18 cellular contexts compared by ENCODE assay signal in the genomic region with DNA sequence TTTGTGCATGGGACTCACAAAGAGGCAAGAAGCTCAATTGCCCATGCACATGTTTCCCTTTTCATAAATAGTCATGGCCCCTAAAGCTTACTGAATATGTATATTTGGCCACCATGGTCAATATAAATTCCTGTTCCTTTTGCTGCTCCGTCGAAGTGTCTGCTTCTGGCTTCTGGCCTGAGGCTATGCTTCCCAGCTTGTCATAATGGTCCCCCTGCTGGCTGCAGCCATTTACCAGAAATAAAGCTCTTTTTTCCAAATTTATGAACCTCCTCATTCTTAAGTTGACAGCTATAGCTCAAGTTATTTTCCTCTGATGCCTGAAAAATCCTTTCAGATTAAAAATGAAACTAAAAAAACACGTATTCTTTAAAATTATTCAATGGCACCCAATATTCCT.
DNase-seq lines count a peak whose midpoint lies in the region; ATAC-seq and TF ChIP-seq lines count a peak whose summit lies in the region.
"Had no signal": no experiment of that assay in that cellular context is flagged by ENCODE, and none has a peak within 500 bp of the region (broad histone marks: within the 10 kb centered on the region; RNA-seq: fewer than 3 reads in every experiment).

No MANE protein-coding gene starts in this region.

- peak overlapping the region; percentile 19; the same call in 1 of the 2 replicates for H3K4me3 ChIP-seq in SJCRH30
- H3K4me3 ChIP-seq in kidney epithelial cell (ENCODE audit: low read depth, low read length): no peak overlapping the region
- H3K4me3 ChIP-seq: Peyer's patch had no signal

- peak; percentile 70 for DNase-seq in DMS114 treated with DMSO at 0.1 percent for 48 hours (lab: John Stamatoyannopoulos, UW; ENCODE audit: unreplicated experiment)
- peak; percentile 15 for DNase-seq in HEK293T (ENCODE audit: extremely low spot score)
- DNase-seq in SJCRH30: peak; percentile 76 to 83
- DNase-seq in kidney epithelial cell (ENCODE audit: low read depth): no peak
- DNase-seq in stimulated activated naive CD8-positive, alpha-beta T cell treated with anti-CD3 and anti-CD28 coated beads, Interleukin-15, amount 100 ng/mL, for 72 hours: no peak
- DNase-seq in MV-4-11 (lab: John Stamatoyannopoulos, UW): no peak
- DNase-seq in germinal center (ENCODE audit: low spot score): no peak
- no peak for DNase-seq in LoVo (ENCODE audit: low spot score)
- DNase-seq: activated CD4-positive, alpha-beta T cell treated with anti-CD3 and anti-CD28 coated beads for 1 hour; activated gamma-delta T cell treated with Interleukin-2 at 50 U/mL for 16 hours; foreskin keratinocyte; H7; IMR-90; NCI-H1105; NCI-H446; Peyer's patch had no signal

- no peak overlapping the region for H3K4me3 Mint-ChIP-seq in stimulated activated naive CD8-positive, alpha-beta T cell treated with anti-CD3 and anti-CD28 coated beads, Interleukin-15, amount 100 ng/mL, for 72 hours
- H3K4me3 Mint-ChIP-seq: B cell; natural killer cell treated with Interleukin-12 subunit alpha and Interleukin-12 subunit beta and Interleukin-15 and Interleukin-18, amount 100 ng/mL, for 72 hours had no signal

- no peak for ATAC-seq in stimulated activated naive CD8-positive, alpha-beta T cell treated with anti-CD3 and anti-CD28 coated beads, Interleukin-15, amount 100 ng/mL, for 72 hours
- ATAC-seq: foreskin keratinocyte; natural killer cell treated with Interleukin-12 subunit alpha and Interleukin-12 subunit beta and Interleukin-15 and Interleukin-18, amount 100 ng/mL, for 72 hours had no signal

- CTCF ChIA-PET in HEK293T (lab: Yijun Ruan, JAX): interaction anchor here (0.5 to 0.9 kb wide), 3 partner anchors 23 to 247 kb away, joined by 3 read pairs; no protein-coding TSS in a partner anchor

- H3K36me3 ChIP-seq in SJCRH30 (no peaks in the 10 kb centered on the region), kidney epithelial cell (ENCODE audit: control insufficient read depth, insufficient read depth, low read length) (no peaks in the 10 kb centered on the region)
- H3K36me3 ChIP-seq: Peyer's patch had no signal

- H3K27ac Mint-ChIP-seq in stimulated activated naive CD8-positive, alpha-beta T cell treated with anti-CD3 and anti-CD28 coated beads, Interleukin-15, amount 100 ng/mL, for 72 hours: no peak overlapping the region
- H3K27ac Mint-ChIP-seq: B cell; natural killer cell treated with Interleukin-12 subunit alpha and Interleukin-12 subunit beta and Interleukin-15 and Interleukin-18, amount 100 ng/mL, for 72 hours had no signal

- H3K27me3 ChIP-seq in SJCRH30 (no peaks in the 10 kb centered on the region), kidney epithelial cell (ENCODE audit: control insufficient read depth, insufficient read depth, low read length) (no peaks in the 10 kb centered on the region)
- H3K27me3 ChIP-seq: foreskin keratinocyte, Peyer's patch had no signal

- peak overlapping the region; percentile 76 for H3K27ac ChIP-seq in SJCRH30
- H3K27ac ChIP-seq: foreskin keratinocyte, Peyer's patch had no signal

- no peaks in the 10 kb centered on the region for H3K27me3 Mint-ChIP-seq in stimulated activated naive CD8-positive, alpha-beta T cell treated with anti-CD3 and anti-CD28 coated beads, Interleukin-15, amount 100 ng/mL, for 72 hours
- H3K27me3 Mint-ChIP-seq: B cell; natural killer cell treated with Interleukin-12 subunit alpha and Interleukin-12 subunit beta and Interleukin-15 and Interleukin-18, amount 100 ng/mL, for 72 hours had no signal

- POLR2A ChIA-PET in HEK293T (lab: Yijun Ruan, JAX): no interaction called here

- TF ChIP-seq CTCF in kidney epithelial cell (IDR thresholded peaks at IDR 0.05; ENCODE audit: insufficient read depth, low read length, poor library complexity, severe bottlenecking): peak; percentile 6

- H3K9me3 ChIP-seq in SJCRH30 (replicated peaks): no peaks in the 10 kb centered on the region
- H3K9me3 ChIP-seq: Peyer's patch had no signal

- no peaks in the 10 kb centered on the region for H3K4me1 Mint-ChIP-seq in stimulated activated naive CD8-positive, alpha-beta T cell treated with anti-CD3 and anti-CD28 coated beads, Interleukin-15, amount 100 ng/mL, for 72 hours
- H3K4me1 Mint-ChIP-seq: B cell had no signal

- H3K9me3 Mint-ChIP-seq in stimulated activated naive CD8-positive, alpha-beta T cell treated with anti-CD3 and anti-CD28 coated beads, Interleukin-15, amount 100 ng/mL, for 72 hours: peaks cover 23 to 27% of the 10 kb centered on the region in 2 donors

- H3K4me1 ChIP-seq in SJCRH30: peaks cover 37% of the 10 kb centered on the region
- H3K4me1 ChIP-seq: foreskin keratinocyte, Peyer's patch had no signal

TF ChIP-seq in HEK293T, 16 proteins besides CTCF, POLR2A, EP300 and RAD21:
- TF ChIP-seq FOXK2 (IDR thresholded peaks at IDR 0.05): no peak
- TF ChIP-seq, protein P1, sequence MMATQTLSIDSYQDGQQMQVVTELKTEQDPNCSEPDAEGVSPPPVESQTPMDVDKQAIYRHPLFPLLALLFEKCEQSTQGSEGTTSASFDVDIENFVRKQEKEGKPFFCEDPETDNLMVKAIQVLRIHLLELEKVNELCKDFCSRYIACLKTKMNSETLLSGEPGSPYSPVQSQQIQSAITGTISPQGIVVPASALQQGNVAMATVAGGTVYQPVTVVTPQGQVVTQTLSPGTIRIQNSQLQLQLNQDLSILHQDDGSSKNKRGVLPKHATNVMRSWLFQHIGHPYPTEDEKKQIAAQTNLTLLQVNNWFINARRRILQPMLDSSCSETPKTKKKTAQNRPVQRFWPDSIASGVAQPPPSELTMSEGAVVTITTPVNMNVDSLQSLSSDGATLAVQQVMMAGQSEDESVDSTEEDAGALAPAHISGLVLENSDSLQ (IDR thresholded peaks at IDR 0.05): no peak
- no peak for TF ChIP-seq FOXA1 (IDR thresholded peaks at IDR 0.05)
- no peak for TF ChIP-seq FOXM1 (IDR thresholded peaks at IDR 0.05; ENCODE audit: borderline replicate concordance)
- no peak for TF ChIP-seq BHLHE40 (IDR thresholded peaks at IDR 0.05; ENCODE audit: borderline replicate concordance)
- no peak for TF ChIP-seq LEF1 (IDR thresholded peaks at IDR 0.05; ENCODE audit: borderline replicate concordance)
- TF ChIP-seq TARDBP (IDR thresholded peaks at IDR 0.05): no peak
- TF ChIP-seq ARNT (IDR thresholded peaks at IDR 0.05): no peak
- no peak for TF ChIP-seq NFRKB (IDR thresholded peaks at IDR 0.05)
- TF ChIP-seq ZNF384 (IDR thresholded peaks at IDR 0.05): no peak
- TF ChIP-seq L3MBTL2 (conservative IDR thresholded peaks at IDR 0.05): no peak

Comparison
In these comparisons a context has a peak if more than half of its experiments do, and no peak if none do; other contexts are left out.
1. DNase-seq: peak in DMS114 treated with DMSO at 0.1 percent for 48 hours (single experiment), HEK293T (single experiment) and SJCRH30 (2 of 2); none in kidney epithelial cell (single experiment), stimulated activated naive CD8-positive, alpha-beta T cell treated with anti-CD3 and anti-CD28 coated beads, Interleukin-15, amount 100 ng/mL, for 72 hours (0 of 2), MV-4-11 (single experiment), germinal center (single experiment) and LoVo (single experiment).